In the genomic region with DNA sequence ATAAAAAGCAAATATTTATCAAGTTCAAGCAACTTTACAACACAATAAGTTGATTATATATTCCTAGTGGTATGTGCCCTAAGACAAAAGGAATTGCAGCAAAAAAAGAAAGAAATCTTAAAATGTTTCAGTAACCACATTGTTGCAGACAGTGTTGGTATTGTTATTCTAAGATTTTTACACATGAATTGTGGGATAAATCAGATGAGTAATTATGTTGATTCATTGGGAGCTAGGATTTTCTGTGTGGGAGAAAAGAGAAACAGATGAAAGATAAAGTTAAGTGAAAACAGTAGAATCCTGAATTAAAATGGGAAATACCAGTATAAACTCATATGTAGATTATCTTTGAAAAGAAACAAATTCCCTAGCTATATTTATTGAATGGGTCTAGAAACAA, we compare ENCODE assay signal across 16 cellular contexts.
DNase-seq lines count a peak whose midpoint lies in the region; ATAC-seq, FAIRE-seq and TF ChIP-seq lines count a peak whose summit lies in the region.
"Had no signal": no experiment of that assay in that cellular context is flagged by ENCODE, and none has a peak within 500 bp of the region (broad histone marks: within the 10 kb centered on the region; RNA-seq: fewer than 3 reads in every experiment).

No MANE protein-coding gene starts in this region.

- no peak overlapping the region for H3K4me3 ChIP-seq in astrocyte (ENCODE audit: insufficient read depth, low read depth, low read length)
- H3K4me3 ChIP-seq in uterus, result no peak overlapping the region
- H3K4me3 ChIP-seq: HAP-1, left ventricle myocardium inferior had no signal

- H3K4me1 Mint-ChIP-seq in astrocyte (ENCODE audit: low read depth, unreplicated experiment), result peaks cover 32% of the 10 kb centered on the region

- no peak overlapping the region for H2AFZ ChIP-seq in astrocyte (ENCODE audit: low read depth, low read length)

- peak overlapping the region; percentile 71 for H3K9ac ChIP-seq in astrocyte (ENCODE audit: low read length)

- H3K27ac ChIP-seq in astrocyte (ENCODE audit: low read depth, low read length) (peak overlapping the region; percentile 94), foreskin keratinocyte (peak overlapping the region; percentile 28), uterus (no peak overlapping the region)
- H3K27ac ChIP-seq: left ventricle myocardium inferior had no signal

- H3K4me3 Mint-ChIP-seq in astrocyte (ENCODE audit: unreplicated experiment), result no peak overlapping the region
- H3K4me3 Mint-ChIP-seq: endodermal cell, nephron had no signal

- ATAC-seq in foreskin keratinocyte, result peak; percentile 54
- ATAC-seq in GM18907 (IDR thresholded peaks at IDR 0.05; ENCODE audit: unreplicated experiment), result no peak
- ATAC-seq: right cardiac atrium had no signal

- no peak for TF ChIP-seq POLR2A in uterus (IDR thresholded peaks at IDR 0.05)

- H3K4me1 ChIP-seq in astrocyte (ENCODE audit: insufficient read depth, low read length) (peaks cover 29% of the 10 kb centered on the region), foreskin keratinocyte (peaks cover 10% of the 10 kb centered on the region), uterus (no peaks in the 10 kb centered on the region)

- H3K27me3 ChIP-seq in astrocyte (ENCODE audit: insufficient read depth, low read length) (no peaks in the 10 kb centered on the region), foreskin keratinocyte (no peaks in the 10 kb centered on the region), uterus (no peaks in the 10 kb centered on the region)

- no peaks in the 10 kb centered on the region for H3K36me3 Mint-ChIP-seq in astrocyte (ENCODE audit: low read depth, unreplicated experiment)

- intact Hi-C loops in uterus (cut with DNase I; ENCODE audit: low total_unique reads), result no loop called here

- TF ChIP-seq CTCF in astrocyte (IDR thresholded peaks at IDR 0.05; ENCODE audit: insufficient read depth, low read depth, low read length) (no peak), foreskin keratinocyte (conservative IDR thresholded peaks at IDR 0.05) (no peak), uterus (IDR thresholded peaks at IDR 0.05) (no peak)

- H3K9me3 ChIP-seq in astrocyte (ENCODE audit: insufficient read depth, low read depth, low read length) (no peaks in the 10 kb centered on the region), uterus (no peaks in the 10 kb centered on the region)
- H3K9me3 ChIP-seq: HAP-1, left ventricle myocardium inferior had no signal

- no peaks in the 10 kb centered on the region for H3K36me3 ChIP-seq in astrocyte (ENCODE audit: insufficient read depth, low read length)
- H3K36me3 ChIP-seq in uterus, result no peaks in the 10 kb centered on the region
- H3K36me3 ChIP-seq: HAP-1, left ventricle myocardium inferior had no signal

- H3K4me2 ChIP-seq in astrocyte (ENCODE audit: low read length), result peak overlapping the region; percentile 70

- peak overlapping the region; percentile 31 for H3K27ac Mint-ChIP-seq in astrocyte (ENCODE audit: unreplicated experiment)
- H3K27ac Mint-ChIP-seq: endodermal cell, nephron had no signal

- peak; percentile 97 for FAIRE-seq in astrocyte (lab: Jason Lieb, UNC)

- H3K79me2 ChIP-seq in astrocyte (ENCODE audit: insufficient read depth, low read length), result no peaks in the 10 kb centered on the region

- no peaks in the 10 kb centered on the region for H3K9me3 Mint-ChIP-seq in astrocyte (ENCODE audit: unreplicated experiment)
- H3K9me3 Mint-ChIP-seq: endodermal cell had no signal

- DNase-seq in HCEC 1CT (peak; percentile 53), astrocyte (ENCODE audit: low read depth) (peak; percentile 93), foreskin keratinocyte (peak; percentile 45 to 56), stromal cell of bone marrow (ENCODE audit: low read depth) (peak; percentile 73), uterus (no peak)
- no peak for DNase-seq in activated naive CD4-positive, alpha-beta T cell treated with anti-CD3 and anti-CD28 coated beads, Interleukin-2, amount 50 U/mL, for 16 hours
- DNase-seq: activated CD8-positive, alpha-beta memory T cell treated with anti-CD3 and anti-CD28 coated beads for 24 hours; activated gamma-delta T cell; endodermal cell; GF-D8; left ventricle myocardium inferior; right cardiac atrium; stimulated activated naive CD4-positive, alpha-beta T cell treated with Interleukin-2 at 50 U/mL for 16 hours had no signal

- no peaks in the 10 kb centered on the region for H3K27me3 Mint-ChIP-seq in astrocyte (ENCODE audit: low read depth, unreplicated experiment)

- no peaks in the 10 kb centered on the region for H4K20me1 ChIP-seq in astrocyte (ENCODE audit: insufficient read depth, low read length)

Comparison
In these comparisons a context has a peak if more than half of its experiments do, and no peak if none do; other contexts are left out.
1. DNase-seq: peak in HCEC 1CT (single experiment), astrocyte (single experiment), foreskin keratinocyte (2 of 2) and stromal cell of bone marrow (single experiment); none in activated naive CD4-positive, alpha-beta T cell treated with anti-CD3 and anti-CD28 coated beads, Interleukin-2, amount 50 U/mL, for 16 hours (single experiment) and uterus (0 of 2).
2. H3K27ac ChIP-seq: peak in astrocyte (single experiment) and foreskin keratinocyte (single experiment); none in uterus (0 of 2).